ENCODE assay signal across 8 cellular contexts in genomic region chr19:50384685-50385535, GRCh38. TPM values are rescaled to one million over a fixed set of nuclear protein-coding genes. Genes with fewer than 3 reads are reported as not detected.
DNase-seq lines count a peak whose midpoint lies in the region; ATAC-seq, FAIRE-seq and TF ChIP-seq lines count a peak whose summit lies in the region.

No MANE protein-coding gene starts in this region.

- H3K4me2 ChIP-seq in DND-41 (ENCODE audit: insufficient read depth, low read length): peak overlapping the region; percentile 100
- H3K4me2 ChIP-seq in IMR-90 (ENCODE audit: low read depth, low read length): peak overlapping the region; percentile 98

- H2BK20ac ChIP-seq in IMR-90 (ENCODE audit: low read depth, low read length): no peak overlapping the region

- dilution Hi-C loops in IMR-90 (cut with HindIII; ENCODE audit: low sequenced_read_pairs, unreplicated experiment): no loop called here

- H3K36me3 ChIP-seq in DND-41 (ENCODE audit: insufficient read depth, low read length): peaks cover 67% of the 10 kb centered on the region
- peaks cover 21% of the 10 kb centered on the region for H3K36me3 ChIP-seq in IMR-90 (ENCODE audit: control insufficient read depth, insufficient read depth, low read length)
- H3K36me3 ChIP-seq in adrenal gland (replicated peaks in 1 of 2): peaks cover 0 to 30% of the 10 kb centered on the region in 2 donors
- H3K36me3 ChIP-seq in thymus (ENCODE audit: control insufficient read depth, insufficient read depth): peaks cover 44% of the 10 kb centered on the region

- H3K23ac ChIP-seq in IMR-90 (ENCODE audit: low read depth, low read length): peak overlapping the region; percentile 69; the same call in 1 of the 2 replicates

- H2AK9ac ChIP-seq in IMR-90 (replicated peaks; ENCODE audit: low read depth, low read length, poor library complexity): peak overlapping the region; percentile 67

- DNase-seq in DND-41: no peak
- peak; percentile 16 for DNase-seq in IMR-90
- no peak for DNase-seq in adrenal gland
- DNase-seq in left kidney (ENCODE audit: low read depth, low spot score): peak; percentile 32
- no peak for DNase-seq in H54 (ENCODE audit: insufficient read length, low spot score)
- no peak for DNase-seq in activated gamma-delta T cell (lab: John Stamatoyannopoulos, UW)

- H3K56ac ChIP-seq in IMR-90 (ENCODE audit: extremely low read depth, insufficient read depth, low read length): peak overlapping the region; percentile 74

- no peaks in the 10 kb centered on the region for H3K9me3 ChIP-seq in DND-41 (ENCODE audit: insufficient read depth, low read length, severe bottlenecking)
- H3K9me3 ChIP-seq in IMR-90 (ENCODE audit: control insufficient read depth, insufficient read depth, low read length): no peaks in the 10 kb centered on the region
- no peaks in the 10 kb centered on the region for H3K9me3 ChIP-seq in adrenal gland (replicated peaks in 1 of 3)
- no peaks in the 10 kb centered on the region for H3K9me3 ChIP-seq in thymus (ENCODE audit: control insufficient read depth)

- H4K5ac ChIP-seq in IMR-90 (ENCODE audit: low read depth, low read length): peak overlapping the region; percentile 25

- CTCF ChIA-PET in IMR-90 (lab: Yijun Ruan, JAX): interaction anchor here (0.7 to 1.1 kb wide), 3 partner anchors 16 to 1531 kb away, joined by 3 read pairs; no protein-coding TSS in a partner anchor

- no peaks in the 10 kb centered on the region for H3K27me3 ChIP-seq in DND-41 (ENCODE audit: insufficient read depth, low read length, poor library complexity)
- no peaks in the 10 kb centered on the region for H3K27me3 ChIP-seq in IMR-90 (ENCODE audit: control insufficient read depth, insufficient read depth, low read length)
- H3K27me3 ChIP-seq in adrenal gland: no peaks in the 10 kb centered on the region
- H3K27me3 ChIP-seq in thymus (ENCODE audit: control insufficient read depth, insufficient read depth): no peaks in the 10 kb centered on the region

- POLR2A ChIA-PET in IMR-90 (lab: Charles Lee; ENCODE audit: unreplicated experiment): no interaction called here

- H3K9ac ChIP-seq in DND-41 (ENCODE audit: low read depth, low read length) (peak overlapping the region; percentile 80), IMR-90 (ENCODE audit: low read depth, low read length) (peak overlapping the region; percentile 78)

- TF ChIP-seq POLR2A in IMR-90 (IDR thresholded peaks at IDR 0.05; ENCODE audit: low read depth, low read length) (no peak), adrenal gland (IDR thresholded peaks at IDR 0.05) (no peak), H54 (IDR thresholded peaks at IDR 0.05; ENCODE audit: low read depth, low read length) (no peak)

- peak overlapping the region; percentile 70 for H3K14ac ChIP-seq in IMR-90 (replicated peaks; ENCODE audit: low read depth, low read length)

- peaks cover 46% of the 10 kb centered on the region for H4K20me1 ChIP-seq in DND-41 (ENCODE audit: insufficient read depth, low read length)
- peaks cover 4% of the 10 kb centered on the region; the same call in 1 of the 2 replicates for H4K20me1 ChIP-seq in IMR-90 (ENCODE audit: insufficient read depth, low read length)

- H3K27ac ChIP-seq in DND-41 (ENCODE audit: low read length) (peak overlapping the region; percentile 89), IMR-90 (ENCODE audit: insufficient read depth, low read length) (peak overlapping the region; percentile 92), adrenal gland (peak overlapping the region in 4 of 5 donors; percentile 54 to 81 (median 75)), thymus (ENCODE audit: low read depth) (no peak overlapping the region)

- H3K4me1 ChIP-seq in DND-41 (ENCODE audit: insufficient read depth, low read length) (peaks cover 32% of the 10 kb centered on the region), IMR-90 (ENCODE audit: control insufficient read depth, insufficient read depth, low read length) (no peaks in the 10 kb centered on the region; the same call in 1 of the 2 replicates), adrenal gland (replicated peaks in 1 of 2) (peaks cover 8 to 17% of the 10 kb centered on the region in 2 donors), thymus (ENCODE audit: control insufficient read depth, insufficient read depth, low read length) (peaks cover 9% of the 10 kb centered on the region)

- H2BK15ac ChIP-seq in IMR-90 (ENCODE audit: low read depth, low read length): no peak overlapping the region

- in situ Hi-C loops in IMR-90 (cut with MboI; ENCODE audit: low sequenced_read_pairs): no loop called here

- peaks cover 6% of the 10 kb centered on the region; the same call in 1 of the 2 replicates for H3K9me1 ChIP-seq in IMR-90 (ENCODE audit: insufficient read depth, low read length)

- peaks cover 4 to 40% of the 10 kb centered on the region in 2 experiments for H3K79me1 ChIP-seq in IMR-90 (ENCODE audit: low read depth in 1 of 2, low read length in 2 of 2)

- peak overlapping the region; percentile 81 for H3K4ac ChIP-seq in IMR-90 (ENCODE audit: low read depth, low read length)

- no peak for TF ChIP-seq CTCF in DND-41 (IDR thresholded peaks at IDR 0.05; ENCODE audit: borderline replicate concordance, extremely low read depth, low read length, poor library complexity, severe bottlenecking)
- no peak for TF ChIP-seq CTCF in IMR-90 (conservative IDR thresholded peaks at IDR 0.05; ENCODE audit: low read depth, low read length)
- no peak for TF ChIP-seq CTCF in adrenal gland (IDR thresholded peaks at IDR 0.05)

- 7% methylated on average over 14 of the region's 26 CpGs; no CpG with 5 or more reads in 1 of the 2 experiments for WGBS in IMR-90 (ENCODE audit: extremely low coverage in 2 of 2, insufficient read length in 1 of 2), 2 experiments
- 14 to 16% (median 16%) methylated on average over 25 to 26 of the region's 26 CpGs for WGBS in adrenal gland, 4 donors
- 28% methylated on average over 26 of the region's 26 CpGs for WGBS in thymus

- intact Hi-C loops in IMR-90 (cut with micrococcal nuclease): loop anchor here (2.0 kb wide), 1 partner anchor 30 kb away; no protein-coding TSS in a partner anchor
- intact Hi-C loops in adrenal gland (cut with DNase I): no loop called here

- peak overlapping the region; percentile 30 to 69; a peak in 2 of 4 replicates for H4K8ac ChIP-seq in IMR-90 (ENCODE audit: low read depth in 2 of 2, low read length in 2 of 2)

- no peak for ATAC-seq in DND-41 (ENCODE audit: insufficient read depth, low read depth)
- peak; percentile 0 for ATAC-seq in IMR-90 (ENCODE audit: low read depth)
- no peak for ATAC-seq in GM21619 (IDR thresholded peaks at IDR 0.05; ENCODE audit: unreplicated experiment)

- TF ChIP-seq RAD21 in IMR-90 (IDR thresholded peaks at IDR 0.05; ENCODE audit: low read length): no peak

- H3K18ac ChIP-seq in IMR-90 (ENCODE audit: low read depth, low read length): no peak overlapping the region

- no peak for FAIRE-seq in H54 (lab: Jason Lieb, UNC)

- H3K79me2 ChIP-seq in DND-41 (ENCODE audit: insufficient read depth, low read length): peaks cover 56% of the 10 kb centered on the region

- H4K91ac ChIP-seq in IMR-90 (ENCODE audit: insufficient read depth, low read depth, low read length): peak overlapping the region; percentile 29; the same call in 1 of the 2 replicates

- H3K4me3 ChIP-seq in DND-41 (ENCODE audit: low read depth in 1 of 2, low read length in 2 of 2) (peak overlapping the region; percentile 98 to 100; a peak in 3 of 4 replicates), IMR-90 (ENCODE audit: insufficient read depth, low read depth, low read length) (peak overlapping the region; percentile 76), adrenal gland (peak overlapping the region in 3 of 4 donors; percentile 39 to 52 (median 50)), thymus (ENCODE audit: low read length) (peak overlapping the region; percentile 55)

- no TSS peak for BruUV-seq in IMR-90 (replicated peaks; lab: Mats Ljungman, UMichigan)

- peak overlapping the region; percentile 52 for H2AK5ac ChIP-seq in IMR-90 (ENCODE audit: low read depth, low read length)

- no peak overlapping the region for H2BK5ac ChIP-seq in IMR-90 (ENCODE audit: low read depth, low read length, poor library complexity, severe bottlenecking)

- peak overlapping the region; percentile 83 for H2AFZ ChIP-seq in DND-41 (ENCODE audit: low read depth, low read length)
- peak overlapping the region; percentile 88 for H2AFZ ChIP-seq in IMR-90 (replicated peaks; ENCODE audit: low read length, poor library complexity)

- peak overlapping the region; percentile 20; the same call in 1 of the 2 replicates for H2BK120ac ChIP-seq in IMR-90 (ENCODE audit: low read depth, low read length)

RNA-seq across cellular contexts. Expression of gene POLD1, which starts 0.8 kb away (rescaled TPM):
- total RNA-seq in IMR-90 (2012; rRNA removed) (13.1 and 13.8 TPM in 2 replicates), adrenal gland (10 to 100 TPM in 7 of 8 donors, 1 to 10 TPM in 1; 8.4 to 59.0 (median 15.3) TPM)
- polyA plus RNA-seq in IMR-90 (2012; rRNA removed) (28.9 and 40.2 TPM in 2 replicates), adrenal gland (10 to 100 TPM in 2 of 3 donors, 1 to 10 TPM in 1; 1.9 to 93.9 (median 40.1) TPM), thymus (39.5 TPM)
- polyA plus RNA-seq in IMR-90 (2012; cell fraction: cytosol; rRNA removed): 15.6 and 24.5 TPM in 2 replicates
- polyA plus RNA-seq in IMR-90 (2012; cell fraction: nucleus; rRNA removed; ENCODE audit: low replicate concordance): 76.5 and 228 TPM in 2 replicates

RNA-seq across cellular contexts. Expression of gene NR1H2, which starts 8.7 kb away (rescaled TPM):
- 34.7 and 37.8 TPM in 2 replicates for total RNA-seq in IMR-90 (2012; rRNA removed)
- polyA plus RNA-seq in IMR-90 (2012; rRNA removed): 48.4 and 51.5 TPM in 2 replicates
- 26.9 and 67.7 TPM in 2 replicates for polyA plus RNA-seq in IMR-90 (2012; cell fraction: cytosol; rRNA removed)
- 79.8 and 151 TPM in 2 replicates for polyA plus RNA-seq in IMR-90 (2012; cell fraction: nucleus; rRNA removed; ENCODE audit: low replicate concordance)
- total RNA-seq in adrenal gland: 100 to 1,000 TPM in 4 of 8 donors, 10 to 100 TPM in 4; 75.3 to 148 (median 105) TPM
- polyA plus RNA-seq in adrenal gland: 100 to 1,000 TPM in 2 of 3 donors, 10 to 100 TPM in 1; 16.5 to 144 (median 102) TPM
- 57.2 TPM for polyA plus RNA-seq in thymus

RNA-seq across cellular contexts. Expression of gene NAPSA, which starts 19.5 kb away (rescaled TPM):
- not detected in 2 replicates for total RNA-seq in IMR-90 (2012; rRNA removed)
- polyA plus RNA-seq in IMR-90 (2012; rRNA removed): 0.24 and 0.39 TPM in 2 replicates
- 0.15 and 0.39 TPM in 2 replicates for polyA plus RNA-seq in IMR-90 (2012; cell fraction: cytosol; rRNA removed)
- polyA plus RNA-seq in IMR-90 (2012; cell fraction: nucleus; rRNA removed; ENCODE audit: low replicate concordance): 2.5 and 2.7 TPM in 2 replicates
- 1 to 10 TPM in 2 of 8 donors, under 1 TPM in 4, not detected in 2; 0.14 to 4.5 (median 0.74) TPM for total RNA-seq in adrenal gland
- polyA plus RNA-seq in adrenal gland: 1 to 10 TPM in 1 of 3 donors, under 1 TPM in 1, not detected in 1; 0.61 to 1.4 TPM
- polyA plus RNA-seq in thymus: 6.4 TPM

RNA-seq across cellular contexts. Expression of gene SPIB, which starts 33.8 kb away (rescaled TPM):
- total RNA-seq in IMR-90 (2012; rRNA removed) (not detected in 2 replicates), adrenal gland (under 1 TPM in 2 of 8 donors, not detected in 6; 0.19 to 0.29 TPM)
- polyA plus RNA-seq in IMR-90 (2012; rRNA removed) (not detected in 2 replicates), adrenal gland (under 1 TPM in 1 of 3 donors, not detected in 2; 0.03 TPM), thymus (14.8 TPM)
- not detected in 2 replicates for polyA plus RNA-seq in IMR-90 (2012; cell fraction: cytosol; rRNA removed)
- not detected in 2 replicates for polyA plus RNA-seq in IMR-90 (2012; cell fraction: nucleus; rRNA removed; ENCODE audit: low replicate concordance)

RNA-seq across cellular contexts. Expression of gene MYBPC2, which starts 47.8 kb away (rescaled TPM):
- total RNA-seq in IMR-90 (2012; rRNA removed): not detected in 2 replicates
- polyA plus RNA-seq in IMR-90 (2012; rRNA removed): not detected in 2 replicates
- polyA plus RNA-seq in IMR-90 (2012; cell fraction: cytosol; rRNA removed): 0.01 TPM in 1 of 2 replicates, not detected in the other
- polyA plus RNA-seq in IMR-90 (2012; cell fraction: nucleus; rRNA removed; ENCODE audit: low replicate concordance): 0.01 TPM in 1 of 2 replicates, not detected in the other
- total RNA-seq in adrenal gland: 1 to 10 TPM in 1 of 8 donors, not detected in 7; 1.6 TPM
- polyA plus RNA-seq in adrenal gland: under 1 TPM in 1 of 3 donors, not detected in 2; 0.03 TPM
- 1.8 TPM for polyA plus RNA-seq in thymus

Comparison
In these comparisons a context has a peak if more than half of its experiments do, and no peak if none do; other contexts are left out.
1. DNase-seq: peak in IMR-90 (single experiment) and left kidney (single experiment); none in DND-41 (single experiment), adrenal gland (0 of 7), H54 (single experiment) and activated gamma-delta T cell (single experiment).
2. Peak in every context shown above with its lines, with median percentiles within 50 percentile points of each other: H3K4me3 ChIP-seq.